ENCODE assay signal across 1 cellular context in the genomic region with DNA sequence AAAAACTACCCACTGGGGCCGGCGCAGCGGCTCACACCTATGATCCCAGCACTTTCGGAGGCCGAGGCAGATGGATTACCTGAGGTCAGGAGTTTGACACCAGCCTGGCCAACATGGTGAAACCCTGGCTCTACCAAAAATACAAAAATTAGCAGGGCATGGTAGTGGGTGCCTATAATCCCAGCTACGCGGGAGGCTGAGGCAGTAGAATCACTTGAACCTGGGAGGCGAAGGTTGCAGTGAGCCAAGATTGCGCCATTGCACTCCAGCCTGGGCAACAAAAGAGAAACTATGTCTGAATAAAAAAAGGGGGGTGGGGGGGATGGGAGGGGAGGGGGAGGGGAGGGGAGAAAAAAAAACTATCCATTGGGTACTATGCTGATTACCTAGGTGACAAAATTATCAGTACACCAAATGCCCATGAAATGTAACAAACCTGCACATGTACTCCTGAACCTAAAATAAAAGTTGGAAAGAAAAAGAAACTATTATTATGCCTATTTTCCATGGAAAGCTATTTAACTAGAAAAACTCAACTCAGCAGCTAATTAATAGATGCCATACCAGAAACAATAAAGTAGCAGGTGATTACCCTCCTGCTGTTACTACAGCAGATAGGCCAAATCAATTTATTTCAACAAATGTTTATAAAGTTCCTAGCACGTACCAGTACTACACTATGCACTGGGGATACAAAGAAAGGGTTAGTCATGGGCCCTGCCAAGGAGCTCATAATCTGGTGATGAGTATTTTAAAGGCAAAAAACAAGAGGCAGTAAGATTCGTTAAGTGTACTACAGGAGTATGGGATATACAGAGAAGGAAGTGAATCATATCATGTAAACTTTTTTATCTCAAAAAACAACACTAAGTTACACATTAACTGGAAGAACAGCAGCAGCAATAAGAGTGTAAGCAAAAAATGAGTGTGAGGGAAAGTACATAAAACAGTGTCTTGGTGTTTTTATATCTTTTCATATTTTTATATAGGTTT.
TF ChIP-seq lines count a peak whose summit lies in the region.

No MANE protein-coding gene starts in this region.

TF ChIP-seq in HepG2, 621 proteins besides CTCF, POLR2A, EP300 and RAD21 (continued from another document and continues in another):
- TF ChIP-seq, protein P1, sequence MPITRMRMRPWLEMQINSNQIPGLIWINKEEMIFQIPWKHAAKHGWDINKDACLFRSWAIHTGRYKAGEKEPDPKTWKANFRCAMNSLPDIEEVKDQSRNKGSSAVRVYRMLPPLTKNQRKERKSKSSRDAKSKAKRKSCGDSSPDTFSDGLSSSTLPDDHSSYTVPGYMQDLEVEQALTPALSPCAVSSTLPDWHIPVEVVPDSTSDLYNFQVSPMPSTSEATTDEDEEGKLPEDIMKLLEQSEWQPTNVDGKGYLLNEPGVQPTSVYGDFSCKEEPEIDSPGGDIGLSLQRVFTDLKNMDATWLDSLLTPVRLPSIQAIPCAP (CRISPR knock-in tag; IDR thresholded peaks at IDR 0.05; ENCODE audit: low read depth), result no peak
- TF ChIP-seq MIXL1 (CRISPR knock-in tag; IDR thresholded peaks at IDR 0.05), result peak; percentile 39; the same call in 1 of the 2 replicates
- TF ChIP-seq ZSCAN29 (CRISPR knock-in tag; conservative IDR thresholded peaks at IDR 0.05), result no peak
- no peak for TF ChIP-seq HNF4G (IDR thresholded peaks at IDR 0.05; ENCODE audit: borderline replicate concordance, low read depth, low read length)
- TF ChIP-seq HNF4G (CRISPR knock-in tag; IDR thresholded peaks at IDR 0.05; ENCODE audit: borderline replicate concordance, low read depth), result no peak
- TF ChIP-seq, protein P2, sequence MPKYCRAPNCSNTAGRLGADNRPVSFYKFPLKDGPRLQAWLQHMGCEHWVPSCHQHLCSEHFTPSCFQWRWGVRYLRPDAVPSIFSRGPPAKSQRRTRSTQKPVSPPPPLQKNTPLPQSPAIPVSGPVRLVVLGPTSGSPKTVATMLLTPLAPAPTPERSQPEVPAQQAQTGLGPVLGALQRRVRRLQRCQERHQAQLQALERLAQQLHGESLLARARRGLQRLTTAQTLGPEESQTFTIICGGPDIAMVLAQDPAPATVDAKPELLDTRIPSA (CRISPR knock-in tag; IDR thresholded peaks at IDR 0.05; ENCODE audit: borderline replicate concordance), result no peak
- TF ChIP-seq, protein P3, sequence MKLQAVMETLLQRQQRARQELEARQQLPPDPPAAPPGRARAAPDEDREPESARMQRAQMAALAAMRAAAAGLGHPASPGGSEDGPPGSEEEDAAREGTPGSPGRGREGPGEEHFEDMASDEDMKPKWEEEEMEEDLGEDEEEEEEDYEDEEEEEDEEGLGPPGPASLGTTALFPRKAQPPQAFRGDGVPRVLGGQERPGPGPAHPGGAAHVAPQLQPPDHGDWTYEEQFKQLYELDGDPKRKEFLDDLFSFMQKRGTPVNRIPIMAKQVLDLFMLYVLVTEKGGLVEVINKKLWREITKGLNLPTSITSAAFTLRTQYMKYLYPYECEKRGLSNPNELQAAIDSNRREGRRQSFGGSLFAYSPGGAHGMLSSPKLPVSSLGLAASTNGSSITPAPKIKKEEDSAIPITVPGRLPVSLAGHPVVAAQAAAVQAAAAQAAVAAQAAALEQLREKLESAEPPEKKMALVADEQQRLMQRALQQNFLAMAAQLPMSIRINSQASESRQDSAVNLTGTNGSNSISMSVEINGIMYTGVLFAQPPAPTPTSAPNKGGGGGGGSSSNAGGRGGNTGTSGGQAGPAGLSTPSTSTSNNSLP (IDR thresholded peaks at IDR 0.05; ENCODE audit: low read depth, low read length), result no peak
- no peak for TF ChIP-seq TBP (CRISPR knock-in tag; IDR thresholded peaks at IDR 0.05)
- TF ChIP-seq, protein P4, sequence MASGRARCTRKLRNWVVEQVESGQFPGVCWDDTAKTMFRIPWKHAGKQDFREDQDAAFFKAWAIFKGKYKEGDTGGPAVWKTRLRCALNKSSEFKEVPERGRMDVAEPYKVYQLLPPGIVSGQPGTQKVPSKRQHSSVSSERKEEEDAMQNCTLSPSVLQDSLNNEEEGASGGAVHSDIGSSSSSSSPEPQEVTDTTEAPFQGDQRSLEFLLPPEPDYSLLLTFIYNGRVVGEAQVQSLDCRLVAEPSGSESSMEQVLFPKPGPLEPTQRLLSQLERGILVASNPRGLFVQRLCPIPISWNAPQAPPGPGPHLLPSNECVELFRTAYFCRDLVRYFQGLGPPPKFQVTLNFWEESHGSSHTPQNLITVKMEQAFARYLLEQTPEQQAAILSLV (CRISPR knock-in tag; IDR thresholded peaks at IDR 0.05; ENCODE audit: borderline replicate concordance), result no peak
- TF ChIP-seq CEBPG (CRISPR knock-in tag; IDR thresholded peaks at IDR 0.05), result 0 out of 2 replicates have a peak, but pooled peaks have one; percentile 26
- no peak for TF ChIP-seq GATA4 (IDR thresholded peaks at IDR 0.05; ENCODE audit: borderline replicate concordance, low read depth)
- no peak for TF ChIP-seq SRSF4 (IDR thresholded peaks at IDR 0.05; ENCODE audit: low read depth, low read length, poor library complexity, severe bottlenecking)
- TF ChIP-seq ZNF138 (CRISPR knock-in tag; IDR thresholded peaks at IDR 0.05; ENCODE audit: low read depth), result no peak
- TF ChIP-seq TEAD3 (CRISPR knock-in tag; optimal IDR thresholded peaks at IDR 0.05; ENCODE audit: borderline replicate concordance), result no peak
- no peak for TF ChIP-seq CHD2 (IDR thresholded peaks at IDR 0.05; ENCODE audit: low read depth, low read length)
- no peak for TF ChIP-seq TBL1XR1 (IDR thresholded peaks at IDR 0.05; ENCODE audit: borderline replicate concordance, low read length, partially characterized antibody)
- TF ChIP-seq ZFP36L1 (CRISPR knock-in tag; IDR thresholded peaks at IDR 0.05), result no peak
- TF ChIP-seq HNRNPK (IDR thresholded peaks at IDR 0.05; ENCODE audit: low read depth, low read length, poor library complexity, severe bottlenecking), result peak; percentile 89
- peak; percentile 52; the same call in 1 of the 2 replicates for TF ChIP-seq JUNB (CRISPR knock-in tag; IDR thresholded peaks at IDR 0.05; ENCODE audit: borderline replicate concordance)
- no peak for TF ChIP-seq ZNF446 (CRISPR knock-in tag; IDR thresholded peaks at IDR 0.05)
- no peak for TF ChIP-seq MBNL3 (CRISPR knock-in tag; conservative IDR thresholded peaks at IDR 0.05)
- TF ChIP-seq, protein P5, sequence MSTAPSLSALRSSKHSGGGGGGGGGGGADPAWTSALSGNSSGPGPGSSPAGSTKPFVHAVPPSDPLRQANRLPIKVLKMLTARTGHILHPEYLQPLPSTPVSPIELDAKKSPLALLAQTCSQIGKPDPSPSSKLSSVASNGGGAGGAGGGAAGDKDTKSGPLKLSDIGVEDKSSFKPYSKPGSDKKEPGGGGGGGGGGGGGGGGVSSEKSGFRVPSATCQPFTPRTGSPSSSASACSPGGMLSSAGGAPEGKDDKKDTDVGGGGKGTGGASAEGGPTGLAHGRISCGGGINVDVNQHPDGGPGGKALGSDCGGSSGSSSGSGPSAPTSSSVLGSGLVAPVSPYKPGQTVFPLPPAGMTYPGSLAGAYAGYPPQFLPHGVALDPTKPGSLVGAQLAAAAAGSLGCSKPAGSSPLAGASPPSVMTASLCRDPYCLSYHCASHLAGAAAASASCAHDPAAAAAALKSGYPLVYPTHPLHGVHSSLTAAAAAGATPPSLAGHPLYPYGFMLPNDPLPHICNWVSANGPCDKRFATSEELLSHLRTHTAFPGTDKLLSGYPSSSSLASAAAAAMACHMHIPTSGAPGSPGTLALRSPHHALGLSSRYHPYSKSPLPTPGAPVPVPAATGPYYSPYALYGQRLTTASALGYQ (CRISPR knock-in tag; IDR thresholded peaks at IDR 0.05), result peak; percentile 45; the same call in 1 of the 2 replicates
- no peak for TF ChIP-seq KDM2A (CRISPR knock-in tag; IDR thresholded peaks at IDR 0.05; ENCODE audit: borderline replicate concordance, low read depth)
- TF ChIP-seq, protein P6, sequence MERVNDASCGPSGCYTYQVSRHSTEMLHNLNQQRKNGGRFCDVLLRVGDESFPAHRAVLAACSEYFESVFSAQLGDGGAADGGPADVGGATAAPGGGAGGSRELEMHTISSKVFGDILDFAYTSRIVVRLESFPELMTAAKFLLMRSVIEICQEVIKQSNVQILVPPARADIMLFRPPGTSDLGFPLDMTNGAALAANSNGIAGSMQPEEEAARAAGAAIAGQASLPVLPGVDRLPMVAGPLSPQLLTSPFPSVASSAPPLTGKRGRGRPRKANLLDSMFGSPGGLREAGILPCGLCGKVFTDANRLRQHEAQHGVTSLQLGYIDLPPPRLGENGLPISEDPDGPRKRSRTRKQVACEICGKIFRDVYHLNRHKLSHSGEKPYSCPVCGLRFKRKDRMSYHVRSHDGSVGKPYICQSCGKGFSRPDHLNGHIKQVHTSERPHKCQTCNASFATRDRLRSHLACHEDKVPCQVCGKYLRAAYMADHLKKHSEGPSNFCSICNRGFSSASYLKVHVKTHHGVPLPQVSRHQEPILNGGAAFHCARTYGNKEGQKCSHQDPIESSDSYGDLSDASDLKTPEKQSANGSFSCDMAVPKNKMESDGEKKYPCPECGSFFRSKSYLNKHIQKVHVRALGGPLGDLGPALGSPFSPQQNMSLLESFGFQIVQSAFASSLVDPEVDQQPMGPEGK (CRISPR knock-in tag; IDR thresholded peaks at IDR 0.05), result no peak
- no peak for TF ChIP-seq NCOR1 (IDR thresholded peaks at IDR 0.05; ENCODE audit: borderline replicate concordance, low read length)
- TF ChIP-seq ZNF768 (CRISPR knock-in tag; IDR thresholded peaks at IDR 0.05), result no peak
- TF ChIP-seq HOXA7 (CRISPR knock-in tag; IDR thresholded peaks at IDR 0.05), result no peak
- TF ChIP-seq, protein P7, sequence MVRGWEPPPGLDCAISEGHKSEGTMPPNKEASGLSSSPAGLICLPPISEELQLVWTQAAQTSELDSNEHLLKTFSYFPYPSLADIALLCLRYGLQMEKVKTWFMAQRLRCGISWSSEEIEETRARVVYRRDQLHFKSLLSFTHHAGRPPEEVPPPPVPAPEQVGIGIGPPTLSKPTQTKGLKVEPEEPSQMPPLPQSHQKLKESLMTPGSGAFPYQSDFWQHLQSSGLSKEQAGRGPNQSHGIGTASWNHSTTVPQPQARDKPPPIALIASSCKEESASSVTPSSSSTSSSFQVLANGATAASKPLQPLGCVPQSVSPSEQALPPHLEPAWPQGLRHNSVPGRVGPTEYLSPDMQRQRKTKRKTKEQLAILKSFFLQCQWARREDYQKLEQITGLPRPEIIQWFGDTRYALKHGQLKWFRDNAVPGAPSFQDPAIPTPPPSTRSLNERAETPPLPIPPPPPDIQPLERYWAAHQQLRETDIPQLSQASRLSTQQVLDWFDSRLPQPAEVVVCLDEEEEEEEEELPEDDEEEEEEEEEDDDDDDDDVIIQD (CRISPR knock-in tag; IDR thresholded peaks at IDR 0.05; ENCODE audit: low read depth), result peak; percentile 66; the same call in 1 of the 2 replicates
- peak; percentile 48; the same call in 1 of the 2 replicates for TF ChIP-seq SOX5 (CRISPR knock-in tag; IDR thresholded peaks at IDR 0.05; ENCODE audit: borderline replicate concordance)
- no peak for TF ChIP-seq HDAC1 (CRISPR knock-in tag; IDR thresholded peaks at IDR 0.05)
- TF ChIP-seq ISL2 (CRISPR knock-in tag; IDR thresholded peaks at IDR 0.05), result 0 out of 2 replicates have a peak, but pooled peaks have one; percentile 26
- TF ChIP-seq, protein P8, sequence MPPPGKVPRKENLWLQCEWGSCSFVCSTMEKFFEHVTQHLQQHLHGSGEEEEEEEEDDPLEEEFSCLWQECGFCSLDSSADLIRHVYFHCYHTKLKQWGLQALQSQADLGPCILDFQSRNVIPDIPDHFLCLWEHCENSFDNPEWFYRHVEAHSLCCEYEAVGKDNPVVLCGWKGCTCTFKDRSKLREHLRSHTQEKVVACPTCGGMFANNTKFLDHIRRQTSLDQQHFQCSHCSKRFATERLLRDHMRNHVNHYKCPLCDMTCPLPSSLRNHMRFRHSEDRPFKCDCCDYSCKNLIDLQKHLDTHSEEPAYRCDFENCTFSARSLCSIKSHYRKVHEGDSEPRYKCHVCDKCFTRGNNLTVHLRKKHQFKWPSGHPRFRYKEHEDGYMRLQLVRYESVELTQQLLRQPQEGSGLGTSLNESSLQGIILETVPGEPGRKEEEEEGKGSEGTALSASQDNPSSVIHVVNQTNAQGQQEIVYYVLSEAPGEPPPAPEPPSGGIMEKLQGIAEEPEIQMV (CRISPR knock-in tag; IDR thresholded peaks at IDR 0.05; ENCODE audit: low read depth), result no peak
- peak; percentile 72 for TF ChIP-seq ELF3 (CRISPR knock-in tag; IDR thresholded peaks at IDR 0.05)
- peak; percentile 75 for TF ChIP-seq PCBP2 (optimal IDR thresholded peaks at IDR 0.05; ENCODE audit: low read depth, low read length, poor library complexity, severe bottlenecking)
- TF ChIP-seq NBN (conservative IDR thresholded peaks at IDR 0.05), result no peak
- TF ChIP-seq ZNF557 (CRISPR knock-in tag; IDR thresholded peaks at IDR 0.05), result no peak
- peak; percentile 48 for TF ChIP-seq MED1 (CRISPR knock-in tag; IDR thresholded peaks at IDR 0.05)
- TF ChIP-seq ZSCAN9 (CRISPR knock-in tag; IDR thresholded peaks at IDR 0.05; ENCODE audit: borderline replicate concordance), result 0 out of 2 replicates have a peak, but pooled peaks have one; percentile 40
- TF ChIP-seq FIP1L1 (IDR thresholded peaks at IDR 0.05; ENCODE audit: borderline replicate concordance, insufficient read depth, low read depth, low read length), result no peak
- TF ChIP-seq, protein P9, sequence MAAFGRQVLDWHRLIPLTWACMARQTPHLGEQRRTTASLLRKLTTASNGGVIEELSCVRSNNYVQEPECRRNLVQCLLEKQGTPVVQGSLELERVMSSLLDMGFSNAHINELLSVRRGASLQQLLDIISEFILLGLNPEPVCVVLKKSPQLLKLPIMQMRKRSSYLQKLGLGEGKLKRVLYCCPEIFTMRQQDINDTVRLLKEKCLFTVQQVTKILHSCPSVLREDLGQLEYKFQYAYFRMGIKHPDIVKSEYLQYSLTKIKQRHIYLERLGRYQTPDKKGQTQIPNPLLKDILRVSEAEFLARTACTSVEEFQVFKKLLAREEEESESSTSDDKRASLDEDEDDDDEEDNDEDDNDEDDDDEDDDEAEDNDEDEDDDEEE (CRISPR knock-in tag; IDR thresholded peaks at IDR 0.05), result no peak
- no peak for TF ChIP-seq RBM39 (IDR thresholded peaks at IDR 0.05; ENCODE audit: low read depth, low read length, poor library complexity, severe bottlenecking)
- TF ChIP-seq, protein P10, sequence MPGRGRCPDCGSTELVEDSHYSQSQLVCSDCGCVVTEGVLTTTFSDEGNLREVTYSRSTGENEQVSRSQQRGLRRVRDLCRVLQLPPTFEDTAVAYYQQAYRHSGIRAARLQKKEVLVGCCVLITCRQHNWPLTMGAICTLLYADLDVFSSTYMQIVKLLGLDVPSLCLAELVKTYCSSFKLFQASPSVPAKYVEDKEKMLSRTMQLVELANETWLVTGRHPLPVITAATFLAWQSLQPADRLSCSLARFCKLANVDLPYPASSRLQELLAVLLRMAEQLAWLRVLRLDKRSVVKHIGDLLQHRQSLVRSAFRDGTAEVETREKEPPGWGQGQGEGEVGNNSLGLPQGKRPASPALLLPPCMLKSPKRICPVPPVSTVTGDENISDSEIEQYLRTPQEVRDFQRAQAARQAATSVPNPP (CRISPR knock-in tag; IDR thresholded peaks at IDR 0.05), result no peak
- TF ChIP-seq NFIC (IDR thresholded peaks at IDR 0.05; ENCODE audit: low read length), result peak; percentile 67; the same call in 1 of the 2 replicates
